23 cellular contexts compared by ENCODE assay signal in genomic region chr19:5973376-5973775, GRCh38. TPM values are rescaled to one million over a fixed set of nuclear protein-coding genes. Genes with fewer than 3 reads are reported as not detected.
DNase-seq lines count a peak whose midpoint lies in the region; ATAC-seq and TF ChIP-seq lines count a peak whose summit lies in the region.
"Had no signal": no experiment of that assay in that cellular context is flagged by ENCODE, and none has a peak within 500 bp of the region (broad histone marks: within the 10 kb centered on the region; RNA-seq: fewer than 3 reads in every experiment).

No MANE protein-coding gene starts in this region.

- ATAC-seq in HG02642 (IDR thresholded peaks at IDR 0.05; ENCODE audit: poor library complexity, unreplicated experiment): no peak
- ATAC-seq: GM23338, Panc1 had no signal

- no peak overlapping the region for H3K4me3 Mint-ChIP-seq in activated T-cell treated with anti-CD3 and anti-CD28 coated beads, Interleukin-2, amount 50 U/mL, for 24 hours
- no peak overlapping the region for H3K4me3 Mint-ChIP-seq in chondrocyte (ENCODE audit: unreplicated experiment)
- H3K4me3 Mint-ChIP-seq: GM23338 had no signal

- no peak for TF ChIP-seq CTCF in Loucy (conservative IDR thresholded peaks at IDR 0.05; ENCODE audit: low read length)
- TF ChIP-seq CTCF in chondrocyte (IDR thresholded peaks at IDR 0.05): no peak
- no peak for TF ChIP-seq CTCF in osteoblast (IDR thresholded peaks at IDR 0.05; ENCODE audit: extremely low read depth, low read depth, low read length)
- TF ChIP-seq CTCF in GM20000 (IDR thresholded peaks at IDR 0.05; ENCODE audit: extremely low read depth, missing control alignments): no peak

- H3K4me3 ChIP-seq in Loucy (ENCODE audit: low read length, poor library complexity, severe bottlenecking) (no peak overlapping the region), osteoblast (ENCODE audit: insufficient read depth, low read length) (no peak overlapping the region)
- H3K4me3 ChIP-seq: GM23338, HAP-1 had no signal

- H3K9me2 ChIP-seq in Loucy (replicated peaks; ENCODE audit: low read depth, low read length): no peaks in the 10 kb centered on the region

- H3K9ac ChIP-seq in Loucy (ENCODE audit: low read depth, low read length, poor library complexity, severe bottlenecking): no peak overlapping the region

- H2AFZ ChIP-seq in Loucy (ENCODE audit: low read length): no peak overlapping the region
- no peak overlapping the region for H2AFZ ChIP-seq in osteoblast (ENCODE audit: low read length)
- H2AFZ ChIP-seq: GM23338 had no signal

- no peaks in the 10 kb centered on the region for H3K36me3 ChIP-seq in Loucy (ENCODE audit: insufficient read depth, low read length)
- peaks cover 7% of the 10 kb centered on the region for H3K36me3 ChIP-seq in osteoblast (ENCODE audit: insufficient read depth, low read length)

- no peak overlapping the region for H3K27ac ChIP-seq in osteoblast (ENCODE audit: low read depth, low read length)
- H3K27ac ChIP-seq: C4-2B, HL-60 had no signal

- H3K4me1 ChIP-seq in Loucy (ENCODE audit: insufficient read depth, low read length, poor library complexity, severe bottlenecking) (peaks cover 53% of the 10 kb centered on the region), osteoblast (ENCODE audit: insufficient read depth, low read length) (peaks cover 23% of the 10 kb centered on the region)

- H4K20me1 ChIP-seq in Loucy (ENCODE audit: insufficient read depth, low read length, poor library complexity, severe bottlenecking) (peaks cover 90% of the 10 kb centered on the region), osteoblast (ENCODE audit: insufficient read depth, low read length) (peaks cover 79% of the 10 kb centered on the region)

- peaks cover 84% of the 10 kb centered on the region for H3K4me1 Mint-ChIP-seq in activated T-cell treated with anti-CD3 and anti-CD28 coated beads, Interleukin-2, amount 50 U/mL, for 24 hours (ENCODE audit: low read depth)
- H3K4me1 Mint-ChIP-seq in chondrocyte (ENCODE audit: low read depth): peaks cover 35% of the 10 kb centered on the region

- no peaks in the 10 kb centered on the region for H3K27me3 ChIP-seq in Loucy (ENCODE audit: insufficient read depth, low read length, poor library complexity, severe bottlenecking)
- no peaks in the 10 kb centered on the region for H3K27me3 ChIP-seq in osteoblast (ENCODE audit: insufficient read depth, low read length)

- H3K36me3 Mint-ChIP-seq in activated T-cell treated with anti-CD3 and anti-CD28 coated beads, Interleukin-2, amount 50 U/mL, for 24 hours (ENCODE audit: low read depth): peaks cover 83% of the 10 kb centered on the region
- H3K36me3 Mint-ChIP-seq in chondrocyte (ENCODE audit: low read depth): no peaks in the 10 kb centered on the region

- peak overlapping the region; percentile 50 for H3K27ac Mint-ChIP-seq in activated T-cell treated with anti-CD3 and anti-CD28 coated beads, Interleukin-2, amount 50 U/mL, for 24 hours
- peak overlapping the region; percentile 22 for H3K27ac Mint-ChIP-seq in chondrocyte (ENCODE audit: unreplicated experiment)
- H3K27ac Mint-ChIP-seq: GM23338 had no signal

- DNase-seq in activated T-cell treated with anti-CD3 and anti-CD28 coated beads, Interleukin-2, amount 50 U/mL, for 24 hours: no peak
- no peak for DNase-seq in activated T-cell treated with anti-CD3 and anti-CD28 coated beads, Interleukin-2, amount 50 U/mL, for 1 hour
- DNase-seq in chondrocyte (ENCODE audit: low spot score): no peak
- DNase-seq in osteoblast (ENCODE audit: insufficient read length, low spot score, missing footprints): peak; percentile 21
- no peak for DNase-seq in activated CD4-positive, CD25-positive, alpha-beta regulatory T cell treated with anti-CD3 and anti-CD28 coated beads, Interleukin-2, amount 50 U/mL, for 72 hours
- DNase-seq in GM20000 (ENCODE audit: low spot score): no peak
- DNase-seq: DMS79, KG1, MV-4-11, NCI-H1105 treated with DMSO at 0.1 percent for 48 hours, NCI-H1694, NCI-H2081, NCI-H2171, NCI-H524 treated with DMSO at 0.1 percent for 48 hours, NCI-H82, SIG-M5 had no signal

- H3F3A ChIP-seq in Loucy (ENCODE audit: low read depth): no peaks in the 10 kb centered on the region

- H3K4me2 ChIP-seq in Loucy (ENCODE audit: low read depth, low read length, poor library complexity, severe bottlenecking) (peak overlapping the region; percentile 100), osteoblast (ENCODE audit: insufficient read depth, low read length) (no peak overlapping the region)
- H3K4me2 ChIP-seq: GM23338 had no signal

- H3K9me3 ChIP-seq in Loucy (ENCODE audit: insufficient read depth, low read depth, low read length): no peaks in the 10 kb centered on the region
- H3K9me3 ChIP-seq in osteoblast (ENCODE audit: low read depth, low read length): no peaks in the 10 kb centered on the region
- H3K9me3 ChIP-seq: HAP-1 had no signal

- H3K79me2 ChIP-seq in Loucy (ENCODE audit: insufficient read depth, low read length) (peaks cover 97% of the 10 kb centered on the region), osteoblast (ENCODE audit: insufficient read depth, low read length) (peaks cover 97% of the 10 kb centered on the region)

- no peaks in the 10 kb centered on the region for H3K27me3 Mint-ChIP-seq in activated T-cell treated with anti-CD3 and anti-CD28 coated beads, Interleukin-2, amount 50 U/mL, for 24 hours
- H3K27me3 Mint-ChIP-seq in chondrocyte (ENCODE audit: low read depth): no peaks in the 10 kb centered on the region

- no peaks in the 10 kb centered on the region for H3K9me3 Mint-ChIP-seq in activated T-cell treated with anti-CD3 and anti-CD28 coated beads, Interleukin-2, amount 50 U/mL, for 24 hours
- H3K9me3 Mint-ChIP-seq in chondrocyte (ENCODE audit: low read depth): no peaks in the 10 kb centered on the region
- H3K9me3 Mint-ChIP-seq: GM23338 had no signal

RNA-seq across cellular contexts. Expression of gene RANBP3, which starts 4.6 kb away (rescaled TPM):
- total RNA-seq in chondrocyte (53.5 to 65.5 TPM (median 57.7 TPM) in 3 replicates), osteoblast (40.5 and 42.1 TPM in 2 replicates)

RNA-seq across cellular contexts. Expression of gene CAPS, which starts 59.3 kb away (rescaled TPM):
- 7.2 to 11.9 TPM (median 10.5 TPM) in 3 replicates for total RNA-seq in chondrocyte
- 10.6 and 18.1 TPM in 2 replicates for total RNA-seq in osteoblast
